Comparison of ENCODE assay signal across 17 cellular contexts in the genomic region with DNA sequence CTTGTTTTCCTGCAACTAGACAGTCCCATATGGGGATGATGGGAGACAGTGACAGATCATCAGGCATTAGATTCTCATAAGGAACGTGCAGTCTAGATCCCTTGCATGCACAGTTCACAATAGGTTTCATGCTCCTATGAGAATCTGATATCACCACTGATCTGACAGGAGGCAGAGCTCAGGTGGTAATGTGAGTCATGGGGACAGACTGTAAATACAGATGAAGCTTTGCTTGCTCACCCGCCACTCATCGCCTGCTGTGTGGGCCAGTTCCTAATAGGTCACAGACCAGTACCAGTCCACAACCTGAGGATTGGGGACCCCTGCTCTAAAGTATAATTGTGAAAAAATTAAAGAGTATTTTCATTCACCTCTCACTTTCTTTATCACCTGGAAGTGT.
"Had no signal": no experiment of that assay in that cellular context is flagged by ENCODE, and none has a peak within 500 bp of the region (broad histone marks: within the 10 kb centered on the region; RNA-seq: fewer than 3 reads in every experiment).

No MANE protein-coding gene starts in this region.

- H3K9ac ChIP-seq: neural progenitor cell had no signal

- H3K27me3 ChIP-seq: adrenal gland, esophagus squamous epithelium, heart right ventricle, neural progenitor cell, ovary, thyroid gland had no signal

- H2AFZ ChIP-seq: neural progenitor cell had no signal

- H3K4me3 ChIP-seq: adrenal gland, esophagus squamous epithelium, heart right ventricle, neural progenitor cell, ovary, thyroid gland had no signal

- H3K36me3 ChIP-seq: adrenal gland, esophagus squamous epithelium, heart right ventricle, neural progenitor cell, ovary, thyroid gland had no signal

- ATAC-seq: activated CD8-positive, alpha-beta T cell treated with anti-CD3 and anti-CD28 coated beads for 36 hours; activated T-cell treated with anti-CD3 and anti-CD28 coated beads, Interleukin-2, amount 50 U/mL, for 4 hours; heart right ventricle; left lobe of liver; stimulated activated effector memory CD8-positive, alpha-beta T cell treated with anti-CD3 and anti-CD28 coated beads, Interleukin-12 subunit alpha, Interleukin-12 subunit beta, amount 100 ng/mL, for 72 hours had no signal

- DNase-seq: activated CD4-positive, alpha-beta T cell treated with anti-CD3 and anti-CD28 coated beads for 4 hours; activated CD8-positive, alpha-beta T cell treated with anti-CD3 and anti-CD28 coated beads for 36 hours; activated effector memory CD4-positive, alpha-beta T cell treated with anti-CD3 and anti-CD28 coated beads, Interleukin-2, amount 50 U/mL, for 16 hours; activated T-cell treated with anti-CD3 and anti-CD28 coated beads, Interleukin-2, amount 50 U/mL, for 4 hours; adrenal gland; caudate nucleus; esophagus squamous epithelium; heart right ventricle; naive B cell; ovary; thyroid gland had no signal

- H3K27ac ChIP-seq: adrenal gland, esophagus squamous epithelium, heart right ventricle, neural progenitor cell, ovary, thyroid gland had no signal

- H3K4me1 ChIP-seq: adrenal gland, esophagus squamous epithelium, neural progenitor cell, thyroid gland had no signal

- FAIRE-seq: colon, endometrium, islet of Langerhans had no signal

- H3K9me3 ChIP-seq: adrenal gland, esophagus squamous epithelium, heart right ventricle, ovary, thyroid gland had no signal

- H3K4me2 ChIP-seq: neural progenitor cell had no signal
